Comparison of ENCODE assay signal across 8 cellular contexts in the genomic region with DNA sequence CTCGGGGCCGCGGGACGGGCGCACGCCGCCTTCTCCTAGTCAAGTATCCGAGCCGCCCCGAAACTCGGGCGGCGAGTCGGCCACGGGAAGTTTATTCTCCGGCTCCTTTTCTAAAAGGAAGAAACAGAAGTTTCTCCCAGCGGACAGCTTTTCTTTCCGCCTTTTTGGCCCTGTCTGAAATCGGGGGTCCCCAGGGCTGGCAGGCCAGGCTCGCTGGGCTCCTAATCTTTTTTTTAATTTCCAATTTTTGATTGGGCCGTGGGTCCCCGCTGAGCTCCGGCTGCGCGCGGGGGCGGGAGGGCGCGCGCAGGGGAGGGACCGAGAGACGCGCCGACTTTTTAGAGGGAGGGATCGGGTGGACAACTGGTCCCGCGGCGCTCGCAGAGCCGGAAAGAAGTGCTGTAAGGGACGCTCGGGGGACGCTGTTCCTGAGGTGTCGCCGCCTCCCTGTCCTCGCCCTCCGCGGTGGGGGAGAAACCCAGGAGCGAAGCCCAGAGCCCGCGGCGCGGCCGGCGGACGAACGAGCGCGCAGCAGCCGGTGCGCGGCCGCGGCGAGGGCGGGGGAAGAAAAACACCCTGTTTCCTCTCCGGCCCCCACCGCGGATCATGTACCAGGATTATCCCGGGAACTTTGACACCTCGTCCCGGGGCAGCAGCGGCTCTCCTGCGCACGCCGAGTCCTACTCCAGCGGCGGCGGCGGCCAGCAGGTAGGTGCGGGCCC. TPM values are rescaled to one million over a fixed set of nuclear protein-coding genes. Genes with fewer than 3 reads are reported as not detected.
DNase-seq lines count a peak whose midpoint lies in the region; ATAC-seq and TF ChIP-seq lines count a peak whose summit lies in the region.

No MANE protein-coding gene starts in this region.

- ATAC-seq in activated CD4-positive, alpha-beta T cell treated with anti-CD3 and anti-CD28 coated beads for 36 hours = no peak
- ATAC-seq in heart right ventricle (peak in 5 of 8 donors; percentile 4 to 26 (median 9)), psoas muscle (peak in 1 of 4 donors; percentile 15), GM18520 (IDR thresholded peaks at IDR 0.05; ENCODE audit: unreplicated experiment) (no peak)

- TF ChIP-seq CTCF in heart right ventricle (IDR thresholded peaks at IDR 0.05) (no peak), psoas muscle (IDR thresholded peaks at IDR 0.05) (no peak)

- H3K4me1 ChIP-seq in heart right ventricle (peaks cover 5 to 53% (median 34%) of the 10 kb centered on the region in 9 donors), psoas muscle (peaks cover 18% of the 10 kb centered on the region)

- peaks cover 15% of the 10 kb centered on the region for H3K36me3 Mint-ChIP-seq in activated CD4-positive, alpha-beta T cell treated with anti-CD3 and anti-CD28 coated beads for 36 hours (ENCODE audit: low read depth)

- H3K4me3 ChIP-seq in heart right ventricle (peak overlapping the region; percentile 53 to 99 (median 98)), psoas muscle (peak overlapping the region; percentile 100)

- POLR2A ChIA-PET in activated CD4-positive, alpha-beta T cell treated with anti-CD3 and anti-CD28 coated beads for 36 hours (lab: Charles Lee) = interaction anchor here (1.0 to 1.3 kb wide), 3 partner anchors 14 to 56 kb away, joined by 3 to 4 read pairs (median 4); no protein-coding TSS in a partner anchor

- H3K36me3 ChIP-seq in heart right ventricle = peaks cover 0 to 20% (median 0%) of the 10 kb centered on the region in 9 donors
- peaks cover 0 to 6% of the 10 kb centered on the region in 2 donors for H3K36me3 ChIP-seq in psoas muscle (ENCODE audit: insufficient read depth in 1 of 2, low read depth in 1 of 2)

- CTCF ChIA-PET in activated CD4-positive, alpha-beta T cell treated with anti-CD3 and anti-CD28 coated beads for 36 hours (lab: Charles Lee) = interaction anchor here (0.5 to 1.2 kb wide), 6 partner anchors 15 to 711 kb away, joined by 3 read pairs; no protein-coding TSS in a partner anchor

- peak; percentile 72 for DNase-seq in activated CD4-positive, alpha-beta T cell treated with anti-CD3 and anti-CD28 coated beads for 36 hours
- no peak for DNase-seq in activated CD4-positive, alpha-beta T cell treated with anti-CD3 and anti-CD28 coated beads for 1 hour
- DNase-seq in RKO (ENCODE audit: low spot score) (peak; percentile 56), heart right ventricle (peak; percentile 76 to 82), psoas muscle (peak; percentile 72 to 87), cerebellar nuclear complex (lab: John Stamatoyannopoulos, UW) (no peak)

- intact Hi-C loops in activated CD4-positive, alpha-beta T cell treated with anti-CD3 and anti-CD28 coated beads for 36 hours (cut with DNase I, micrococcal nuclease) = loop anchor here (1.0 to 10.0 kb wide), 13 partner anchors 16 to 1754 kb away; partner anchors contain the start of genes ATRAID (in 1 of the 2), CAD (in 1 of the 2), CLIP4 (in 1 of the 2) and PPP1CB (in 1 of the 2)
- intact Hi-C loops in heart right ventricle (cut with DNase I) (loop anchor here in 7 of 10 donors (2.0 to 10.0 kb wide), 21 partner anchors 36 to 688 kb away; partner anchors contain the start of genes MRPL33 (in 4 of the 7), BABAM2 (in 3 of the 7) and RBKS (in 3 of the 7)), psoas muscle (cut with DNase I) (loop anchor here (2.0 to 10.0 kb wide), 6 partner anchors 116 to 688 kb away; partner anchors contain the start of genes MRPL33 (in 2 of the 2), BABAM2 (in 1 of the 2) and RBKS (in 1 of the 2))

- H3K9me3 Mint-ChIP-seq in activated CD4-positive, alpha-beta T cell treated with anti-CD3 and anti-CD28 coated beads for 36 hours (ENCODE audit: low read depth) = no peaks in the 10 kb centered on the region

- H3K4me3 Mint-ChIP-seq in activated CD4-positive, alpha-beta T cell treated with anti-CD3 and anti-CD28 coated beads for 36 hours = no peak overlapping the region

- H3K27ac Mint-ChIP-seq in activated CD4-positive, alpha-beta T cell treated with anti-CD3 and anti-CD28 coated beads for 36 hours = peak overlapping the region; percentile 99

- WGBS in adipose tissue, 3 donors = 0 to 1% (median 0%) methylated on average over 65 to 81 of the region's 81 CpGs
- 0 to 1% methylated on average over 70 to 81 of the region's 81 CpGs for WGBS in heart right ventricle, 2 donors
- WGBS in psoas muscle, 3 donors = 0% methylated on average over 51 to 81 of the region's 81 CpGs

- H3K27ac ChIP-seq in adipose tissue (ENCODE audit: low read depth, low read length) (peak overlapping the region; percentile 98), heart right ventricle (peak overlapping the region; percentile 99 to 100 (median 100)), psoas muscle (peak overlapping the region; percentile 100)

- peaks cover 30% of the 10 kb centered on the region for H3K4me1 Mint-ChIP-seq in activated CD4-positive, alpha-beta T cell treated with anti-CD3 and anti-CD28 coated beads for 36 hours

- no peaks in the 10 kb centered on the region for H3K27me3 Mint-ChIP-seq in activated CD4-positive, alpha-beta T cell treated with anti-CD3 and anti-CD28 coated beads for 36 hours

- H3K9me3 ChIP-seq in heart right ventricle (no peaks in the 10 kb centered on the region), psoas muscle (no peaks in the 10 kb centered on the region)

- H3K27me3 ChIP-seq in heart right ventricle (no peaks in the 10 kb centered on the region), psoas muscle (ENCODE audit: insufficient read depth in 3 of 3, low read length in 2 of 3) (no peaks in the 10 kb centered on the region)

RNA-seq across cellular contexts. Expression of gene FOSL2, which starts 0.6 kb away (rescaled TPM):
- 100 to 1,000 TPM; 135 to 225 TPM for total RNA-seq in activated CD4-positive, alpha-beta T cell treated with anti-CD3 and anti-CD28 coated beads for 36 hours
- polyA plus RNA-seq in adipose tissue (100 to 1,000 TPM in 2 of 3 donors, 10 to 100 TPM in 1; 19.3 to 174 (median 113) TPM), heart right ventricle (10 to 100 TPM; 16.5 to 24.0 TPM), psoas muscle (10 to 100 TPM; 20.1 to 74.7 (median 72.1) TPM)
- total RNA-seq in heart right ventricle (100 to 1,000 TPM in 1 of 10 donors, 10 to 100 TPM in 9; 29.7 to 182 (median 60.3) TPM), psoas muscle (100 to 1,000 TPM in 3 of 4 donors, 10 to 100 TPM in 1; 52.2 to 278 (median 192) TPM)

Comparison
In these comparisons a context has a peak if more than half of its experiments do, and no peak if none do; other contexts are left out.
1. DNase-seq: peak in activated CD4-positive, alpha-beta T cell treated with anti-CD3 and anti-CD28 coated beads for 36 hours (single experiment), RKO (single experiment), heart right ventricle (2 of 2) and psoas muscle (2 of 2); none in activated CD4-positive, alpha-beta T cell treated with anti-CD3 and anti-CD28 coated beads for 1 hour (single experiment) and cerebellar nuclear complex (0 of 2).
2. ATAC-seq: peak in heart right ventricle (5 of 8); none in activated CD4-positive, alpha-beta T cell treated with anti-CD3 and anti-CD28 coated beads for 36 hours (single experiment) and GM18520 (single experiment).
3. Peak in every context shown above with its lines, with median percentiles within 50 percentile points of each other: H3K27ac ChIP-seq.